Comparison of ENCODE assay signal across 8 cellular contexts in the genomic region with DNA sequence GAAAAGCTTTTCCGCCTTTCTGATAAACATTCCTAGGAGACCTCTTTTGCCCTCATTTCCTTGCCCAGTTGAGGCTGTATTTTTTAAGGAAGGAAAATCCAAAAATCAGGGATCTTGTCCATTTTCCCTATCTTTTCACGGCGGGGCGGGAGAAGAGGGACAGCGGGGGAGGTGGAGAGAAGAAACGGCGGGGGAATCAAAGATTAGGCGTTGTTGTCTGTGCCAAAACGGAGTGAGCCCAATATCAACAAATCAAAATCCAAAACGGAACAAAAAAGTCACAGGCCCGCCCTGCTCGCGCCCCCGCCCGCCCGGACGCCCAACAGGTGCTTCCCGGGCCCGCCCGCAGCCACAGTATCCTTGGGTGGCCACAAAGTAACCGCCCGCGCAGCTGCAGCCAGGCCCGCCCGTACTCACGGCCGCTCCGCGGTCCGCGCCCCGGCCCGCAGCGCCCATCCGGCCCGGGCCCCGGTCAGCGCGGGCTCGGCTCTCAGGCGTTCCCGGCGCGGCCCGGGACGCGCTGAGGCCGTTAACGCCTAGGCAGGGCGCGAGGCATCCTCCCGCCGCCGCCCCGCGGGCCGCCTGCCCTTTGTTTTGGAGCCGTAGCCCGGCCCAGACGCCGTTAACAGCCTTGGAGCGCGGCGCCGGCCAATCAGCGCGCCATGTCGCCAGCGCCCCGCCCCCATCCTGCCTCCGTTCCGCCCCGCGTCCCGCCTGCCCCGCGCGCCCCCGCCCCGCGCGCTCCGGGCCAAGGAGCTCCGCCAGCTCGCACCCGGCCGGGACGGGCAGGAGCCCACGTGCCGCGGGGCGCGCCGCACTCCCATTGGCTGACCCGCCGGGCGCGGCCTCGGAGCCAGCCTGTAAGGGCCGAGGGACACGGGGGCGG. TPM values are rescaled to one million over a fixed set of nuclear protein-coding genes. Genes with fewer than 3 reads are reported as not detected.
DNase-seq lines count a peak whose midpoint lies in the region; ATAC-seq and TF ChIP-seq lines count a peak whose summit lies in the region.

A gene with protein sequence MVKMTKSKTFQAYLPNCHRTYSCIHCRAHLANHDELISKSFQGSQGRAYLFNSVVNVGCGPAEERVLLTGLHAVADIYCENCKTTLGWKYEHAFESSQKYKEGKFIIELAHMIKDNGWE (minus strand): TSS at position 597 of the 886 bp plus-strand sequence. CDS start 25,050 bp downstream, outside the sequence.

- H3K36me3 ChIP-seq in BJ (ENCODE audit: control insufficient read depth, insufficient read depth, low read length) = no peaks in the 10 kb centered on the region

- peaks cover 5% of the 10 kb centered on the region for H3K27me3 ChIP-seq in BJ (ENCODE audit: control insufficient read depth, insufficient read depth, low read length)

- ATAC-seq in HG03457 (IDR thresholded peaks at IDR 0.05; ENCODE audit: unreplicated experiment) (peak; percentile 70), left lobe of liver (peak; percentile 91)

- TF ChIP-seq CTCF in BJ (IDR thresholded peaks at IDR 0.05; ENCODE audit: insufficient read depth, low read depth, low read length) = no peak

- POLR2A ChIA-PET in BJ (lab: Charles Lee) = interaction anchor here (0.5 to 0.6 kb wide), 4 partner anchors 17 to 61 kb away, joined by 3 to 9 read pairs (median 3); no protein-coding TSS in a partner anchor

- peak within 1 kb of the TSS; percentile 60 for H3K4me3 ChIP-seq in BJ (ENCODE audit: low read depth, low read length)

- CTCF ChIA-PET in BJ (lab: Yijun Ruan, JAX) = interaction anchor here (1.4 to 1.5 kb wide), 2 partner anchors 203 to 217 kb away, joined by 5 to 6 read pairs; a partner anchor contains a TSS

- peak; percentile 74 for DNase-seq in BJ (ENCODE audit: low read depth)
- peak; percentile 93 for DNase-seq in GM19240 (ENCODE audit: insufficient read length, low spot score)
- DNase-seq in NCI-H69 (lab: John Stamatoyannopoulos, UW) = peak; percentile 97
- peak; percentile 95 for DNase-seq in activated CD4-positive, alpha-beta T cell treated with anti-CD3 and anti-CD28 coated beads, Interleukin-2, amount 50 U/mL, for 1 hour
- DNase-seq in dedifferentiated amniotic fluid mesenchymal stem cell (ENCODE audit: extremely low spot score) = peak; percentile 94
- peak; percentile 99 for DNase-seq in left lobe of liver (ENCODE audit: low spot score)
- peak; percentile 93 for DNase-seq in stimulated activated CD4-positive, alpha-beta T cell treated with anti-CD3 and anti-CD28 coated beads, Interleukin-1b, Interleukin-23, amount 100 ng/mL, for 48 hours

RNA-seq across cellular contexts. Expression of the gene that starts here (rescaled TPM):
- 0.69 and 1.1 TPM in 2 replicates for polyA plus RNA-seq in BJ (2011; rRNA removed)
- polyA minus RNA-seq in BJ (2011; rRNA and poly(A)+ RNA removed) = 0.28 and 0.36 TPM in 2 replicates
- 2.4 TPM for total RNA-seq in left lobe of liver

Comparison
In these comparisons a context has a peak if more than half of its experiments do, and no peak if none do; other contexts are left out.
1. Peak in every context shown above with its lines: DNase-seq, ATAC-seq and H3K4me3 ChIP-seq.